In the genomic region with DNA sequence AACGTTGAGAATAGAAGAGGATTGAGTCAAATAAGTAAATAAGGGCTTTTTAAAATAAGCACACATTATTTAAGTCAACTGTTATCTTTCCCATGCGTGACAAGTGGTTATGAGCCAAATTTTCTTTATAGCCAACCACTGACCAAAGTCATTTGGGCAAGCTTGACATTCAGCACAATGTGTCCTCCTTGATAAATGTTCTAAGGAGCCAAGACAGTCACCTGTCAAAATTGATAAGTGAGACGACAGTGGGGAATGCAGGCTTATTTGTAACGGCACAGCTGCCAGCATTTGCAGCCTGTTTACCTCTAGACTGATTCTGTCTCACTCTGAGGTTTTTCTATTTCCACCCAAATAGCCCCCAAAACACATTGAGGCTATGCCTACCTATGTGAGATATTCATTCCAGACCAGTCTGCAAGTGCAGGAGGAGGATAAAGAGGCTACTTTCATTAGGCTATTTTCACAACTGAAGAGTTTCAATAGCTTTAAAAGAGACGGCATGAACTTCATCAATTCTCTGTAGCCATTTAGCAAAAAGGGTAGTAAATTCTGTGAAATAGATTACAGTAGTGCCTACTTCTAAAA, we compare ENCODE assay signal across 25 cellular contexts.
"Had no signal": no experiment of that assay in that cellular context is flagged by ENCODE, and none has a peak within 500 bp of the region (broad histone marks: within the 10 kb centered on the region; RNA-seq: fewer than 3 reads in every experiment).

No MANE protein-coding gene starts in this region.

- H2AFZ ChIP-seq: hepatocyte had no signal

- H3K27me3 Mint-ChIP-seq: dendritic cell treated with granulocyte-macrophage colony-stimulating factor and Interleukin-4, amounts not matched to agents 40 ng/mL and 50 ng/mL, for 4 days; effector memory CD8-positive, alpha-beta T cell; naive B cell; stimulated activated memory B cell treated with anti-CD40 and anti-IgM and Interleukin-4, amounts not matched to agents 10 μg/mL and 1 μg/mL and 100 μg/mL, for 72 hours; stimulated activated naive CD8-positive, alpha-beta T cell treated with anti-CD3 and anti-CD28 coated beads, Interleukin-15, Interleukin-2, amounts not matched to agents 100 ng/mL and 50 ng/mL, for 24 hours had no signal

- H3K36me3 ChIP-seq: esophagus squamous epithelium, gastroesophageal sphincter, neutrophil, right atrium auricular region, tibial artery, upper lobe of left lung, vagina had no signal

- H3K4me3 Mint-ChIP-seq: dendritic cell treated with granulocyte-macrophage colony-stimulating factor and Interleukin-4, amounts not matched to agents 40 ng/mL and 50 ng/mL, for 4 days; effector memory CD8-positive, alpha-beta T cell; naive B cell; nephron progenitor cell; stimulated activated memory B cell treated with anti-CD40 and anti-IgM and Interleukin-4, amounts not matched to agents 10 μg/mL and 1 μg/mL and 100 μg/mL, for 72 hours; stimulated activated naive CD8-positive, alpha-beta T cell treated with anti-CD3 and anti-CD28 coated beads, Interleukin-15, Interleukin-2, amounts not matched to agents 100 ng/mL and 50 ng/mL, for 24 hours had no signal

- H3K9me3 ChIP-seq: esophagus squamous epithelium, gastroesophageal sphincter, neutrophil, right atrium auricular region, sigmoid colon, tibial artery, upper lobe of left lung, vagina had no signal

- H3K36me3 Mint-ChIP-seq: naive B cell; stimulated activated memory B cell treated with anti-CD40 and anti-IgM and Interleukin-4, amounts not matched to agents 10 μg/mL and 1 μg/mL and 100 μg/mL, for 72 hours had no signal

- ATAC-seq: effector memory CD8-positive, alpha-beta T cell; gastroesophageal sphincter; left colon; left ventricle myocardium superior; stimulated activated memory B cell treated with anti-CD40 and anti-IgM and Interleukin-4, amounts not matched to agents 10 μg/mL and 1 μg/mL and 100 μg/mL, for 72 hours had no signal

- DNase-seq: effector memory CD8-positive, alpha-beta T cell; esophagus squamous epithelium; left colon; left ventricle myocardium superior; mesenchymal stem cell; midbrain; naive B cell; nephron progenitor cell; sigmoid colon; small intestine; stimulated activated CD4-positive, alpha-beta T cell treated with anti-CD3 and anti-CD28 coated beads, Interleukin-15, amount 100 ng/mL, for 24 hours; stimulated activated CD4-positive, alpha-beta T cell treated with anti-CD3 and anti-CD28 coated beads, Interleukin-1b, Interleukin-23, amount 100 ng/mL, for 48 hours; stimulated activated CD4-positive, alpha-beta T cell treated with anti-CD3 and anti-CD28 coated beads, Interleukin-4, amount 100 ng/mL, for 24 hours; tibial artery; upper lobe of left lung had no signal

- H3K27me3 ChIP-seq: esophagus squamous epithelium, gastroesophageal sphincter, hepatocyte, neutrophil, right atrium auricular region, sigmoid colon, tibial artery, upper lobe of left lung, vagina had no signal

- H3K9me3 Mint-ChIP-seq: effector memory CD8-positive, alpha-beta T cell; naive B cell; nephron progenitor cell; stimulated activated memory B cell treated with anti-CD40 and anti-IgM and Interleukin-4, amounts not matched to agents 10 μg/mL and 1 μg/mL and 100 μg/mL, for 72 hours; stimulated activated naive CD8-positive, alpha-beta T cell treated with anti-CD3 and anti-CD28 coated beads, Interleukin-15, Interleukin-2, amounts not matched to agents 100 ng/mL and 50 ng/mL, for 24 hours had no signal

- H3K4me1 ChIP-seq: esophagus squamous epithelium, right atrium auricular region, vagina had no signal

- H3K27ac ChIP-seq: epithelial cell of prostate, esophagus squamous epithelium, gastroesophageal sphincter, hepatocyte, neutrophil, right atrium auricular region, sigmoid colon, tibial artery, upper lobe of left lung, vagina had no signal

- H3K4me1 Mint-ChIP-seq: nephron progenitor cell had no signal

- H3K27ac Mint-ChIP-seq: dendritic cell treated with granulocyte-macrophage colony-stimulating factor and Interleukin-4, amounts not matched to agents 40 ng/mL and 50 ng/mL, for 4 days; effector memory CD8-positive, alpha-beta T cell; nephron progenitor cell; stimulated activated memory B cell treated with anti-CD40 and anti-IgM and Interleukin-4, amounts not matched to agents 10 μg/mL and 1 μg/mL and 100 μg/mL, for 72 hours; stimulated activated naive CD8-positive, alpha-beta T cell treated with anti-CD3 and anti-CD28 coated beads, Interleukin-15, Interleukin-2, amounts not matched to agents 100 ng/mL and 50 ng/mL, for 24 hours had no signal

- H3K4me3 ChIP-seq: esophagus squamous epithelium, gastroesophageal sphincter, hepatocyte, lung, right atrium auricular region, sigmoid colon, tibial artery, upper lobe of left lung, vagina had no signal

- H3K79me2 ChIP-seq: hepatocyte had no signal
